In genomic region chr19:12915860-12916259, GRCh38 we compare ENCODE assay signal across 11 cellular contexts. TPM values are rescaled to one million over a fixed set of nuclear protein-coding genes. Genes with fewer than 3 reads are reported as not detected.
DNase-seq lines count a peak whose midpoint lies in the region; ATAC-seq, FAIRE-seq and TF ChIP-seq lines count a peak whose summit lies in the region.
"Not testable (repeated sequence)": the region's sequence is repeated elsewhere in the genome, so short reads cannot be mapped to it uniquely, and the experiment has no call there.
"Had no signal": no experiment of that assay in that cellular context is flagged by ENCODE, and none has a peak within 500 bp of the region (broad histone marks: within the 10 kb centered on the region; RNA-seq: fewer than 3 reads in every experiment).

No MANE protein-coding gene starts in this region.

- not testable (repeated sequence) for H3K9ac ChIP-seq in HepG2 (ENCODE audit: insufficient read depth, low read depth, low read length)

- not testable (repeated sequence) for H3K27me3 ChIP-seq in CD4-positive, alpha-beta T cell (ENCODE audit: control insufficient read depth, insufficient read depth, low read length); HepG2 (ENCODE audit: control insufficient read depth in 1 of 2, insufficient read depth in 2 of 2, low read length in 2 of 2)

- not testable (repeated sequence) for H3K4me3 Mint-ChIP-seq in CD4-positive, alpha-beta T cell; activated CD4-positive, alpha-beta memory T cell treated with anti-CD3 and anti-CD28 coated beads, Interleukin-2, amount 10 ng/mL, durations not matched to agents 7 days and 5 days; activated naive CD8-positive, alpha-beta T cell treated with anti-CD3 and anti-CD28 coated beads for 36 hours
- H3K4me3 Mint-ChIP-seq in T-cell: peak overlapping the region in 1 of 3 donors; percentile 15

- DNase-seq in CD4-positive, alpha-beta T cell; T-cell; activated CD4-positive, alpha-beta memory T cell treated with anti-CD3 and anti-CD28 coated beads, Interleukin-2, amount 10 ng/mL, durations not matched to agents 7 days and 5 days; activated naive CD8-positive, alpha-beta T cell treated with anti-CD3 and anti-CD28 coated beads for 36 hours; HepG2 (ENCODE audit: low spot score): not testable (repeated sequence)

- not testable (repeated sequence) for H2AFZ ChIP-seq in HepG2 (ENCODE audit: low read length)

- not testable (repeated sequence) for H3K4me3 ChIP-seq in HepG2 (replicated peaks in 1 of 3; ENCODE audit: insufficient read depth in 1 of 3, low read depth in 2 of 3, low read length in 3 of 3)

- H3K27ac Mint-ChIP-seq in CD4-positive, alpha-beta T cell: peak overlapping the region; percentile 91
- H3K27ac Mint-ChIP-seq in T-cell: peak overlapping the region; percentile 52 to 65
- H3K27ac Mint-ChIP-seq in activated CD4-positive, alpha-beta memory T cell treated with anti-CD3 and anti-CD28 coated beads, Interleukin-2, amount 10 ng/mL, durations not matched to agents 7 days and 5 days: peak overlapping the region; percentile 24
- H3K27ac Mint-ChIP-seq in activated naive CD8-positive, alpha-beta T cell treated with anti-CD3 and anti-CD28 coated beads for 36 hours: peak overlapping the region; percentile 67

- H3K36me3 Mint-ChIP-seq in CD4-positive, alpha-beta T cell (ENCODE audit: low read depth); T-cell; activated CD4-positive, alpha-beta memory T cell treated with anti-CD3 and anti-CD28 coated beads, Interleukin-2, amount 10 ng/mL, durations not matched to agents 7 days and 5 days (ENCODE audit: low read depth): not testable (repeated sequence)
- peaks cover 10% of the 10 kb centered on the region for H3K36me3 Mint-ChIP-seq in activated naive CD8-positive, alpha-beta T cell treated with anti-CD3 and anti-CD28 coated beads for 36 hours

- not testable (repeated sequence) for H3K27me3 Mint-ChIP-seq in CD4-positive, alpha-beta T cell; T-cell; activated CD4-positive, alpha-beta memory T cell treated with anti-CD3 and anti-CD28 coated beads, Interleukin-2, amount 10 ng/mL, durations not matched to agents 7 days and 5 days; activated naive CD8-positive, alpha-beta T cell treated with anti-CD3 and anti-CD28 coated beads for 36 hours

- CTCF ChIA-PET in CD4-positive, alpha-beta T cell (lab: Charles Lee): interaction anchor here (1.4 kb wide), 1 partner anchor 50 kb away, joined by 3 read pairs; no protein-coding TSS in a partner anchor
- CTCF ChIA-PET in T-cell (lab: Charles Lee): interaction anchor here in 1 of 2 donors (0.5 kb wide), 1 partner anchor 633 kb away, joined by 3 read pairs; no protein-coding TSS in a partner anchor
- CTCF ChIA-PET in activated CD4-positive, alpha-beta memory T cell treated with anti-CD3 and anti-CD28 coated beads, Interleukin-2, amount 10 ng/mL, durations not matched to agents 7 days and 5 days (lab: Charles Lee): interaction anchor here (2.7 kb wide), 1 partner anchor 31 kb away, joined by 16 read pairs; no protein-coding TSS in a partner anchor
- CTCF ChIA-PET in HepG2 (lab: Yijun Ruan, JAX; ENCODE audit: low intra/inter-chr PET ratio, low total read pairs): not testable (repeated sequence)

- H3K4me2 ChIP-seq in HepG2 (ENCODE audit: low read depth, low read length): not testable (repeated sequence)

- not testable (repeated sequence) for BruUV-seq in HepG2 (replicated peaks; lab: Mats Ljungman, UMichigan)

- WGBS in HepG2 (ENCODE audit: low lambda C conversion rate): 94% methylated on average over 4 of the region's 4 CpGs

- H3K36me3 ChIP-seq in HepG2 (replicated peaks in 1 of 2; ENCODE audit: control insufficient read depth in 1 of 2, insufficient read depth in 2 of 2, low read length in 2 of 2): not testable (repeated sequence)

- H3K4me1 Mint-ChIP-seq in CD4-positive, alpha-beta T cell (ENCODE audit: low read depth): peaks cover 34% of the 10 kb centered on the region
- peaks cover 32 to 46% (median 38%) of the 10 kb centered on the region in 3 donors for H3K4me1 Mint-ChIP-seq in T-cell
- H3K4me1 Mint-ChIP-seq in activated CD4-positive, alpha-beta memory T cell treated with anti-CD3 and anti-CD28 coated beads, Interleukin-2, amount 10 ng/mL, durations not matched to agents 7 days and 5 days: peaks cover 45% of the 10 kb centered on the region
- peaks cover 28% of the 10 kb centered on the region for H3K4me1 Mint-ChIP-seq in activated naive CD8-positive, alpha-beta T cell treated with anti-CD3 and anti-CD28 coated beads for 36 hours

- TF ChIP-seq RAD21 in HepG2 (CRISPR knock-in tag; IDR thresholded peaks at IDR 0.05): not testable (repeated sequence)

- FAIRE-seq in HepG2 (lab: Jason Lieb, UNC): not testable (repeated sequence)

- not testable (repeated sequence) for H3K27ac ChIP-seq in CD4-positive, alpha-beta T cell (ENCODE audit: low read depth, low read length); HepG2 (ENCODE audit: extremely low read length, insufficient read depth, low read length)

- TF ChIP-seq EP300 in HepG2 (IDR thresholded peaks at IDR 0.05; ENCODE audit: low read depth in 2 of 2, low read length in 2 of 2); HepG2 (CRISPR knock-in tag; IDR thresholded peaks at IDR 0.05; ENCODE audit: borderline replicate concordance): not testable (repeated sequence)

- in situ Hi-C loops in HepG2 (cut with HindIII; ENCODE audit: extremely low pct_ligation_motif_present, low pct_unique_long_range_greater_than_20kb): not testable (repeated sequence)

- H3K79me2 ChIP-seq in HepG2 (ENCODE audit: insufficient read depth, low read length): not testable (repeated sequence)

- H3K9me3 Mint-ChIP-seq in CD4-positive, alpha-beta T cell; T-cell; activated CD4-positive, alpha-beta memory T cell treated with anti-CD3 and anti-CD28 coated beads, Interleukin-2, amount 10 ng/mL, durations not matched to agents 7 days and 5 days; activated naive CD8-positive, alpha-beta T cell treated with anti-CD3 and anti-CD28 coated beads for 36 hours: not testable (repeated sequence)

- intact Hi-C loops in CD4-positive, alpha-beta T cell (cut with DNase I, micrococcal nuclease); HepG2 (cut with micrococcal nuclease; ENCODE audit: unreplicated experiment): not testable (repeated sequence)

- not testable (repeated sequence) for H4K20me1 ChIP-seq in HepG2 (ENCODE audit: insufficient read depth, low read length)

- not testable (repeated sequence) for ATAC-seq in CD4-positive, alpha-beta T cell (ENCODE audit: poor library complexity); T-cell (replicated peaks in 1 of 4); HepG2

- TF ChIP-seq CTCF in CD4-positive, alpha-beta T cell (IDR thresholded peaks at IDR 0.05); HepG2 (CRISPR knock-in tag; IDR thresholded peaks at IDR 0.05): not testable (repeated sequence)

- not testable (repeated sequence) for TF ChIP-seq POLR2A in HepG2 (IDR thresholded peaks at IDR 0.05; ENCODE audit: insufficient read depth in 1 of 2, low read depth in 2 of 2, low read length in 2 of 2)

- POLR2A ChIA-PET in CD4-positive, alpha-beta T cell (lab: Charles Lee): interaction anchor here (4.0 to 4.8 kb wide), 2 partner anchors 23 to 25 kb away, joined by 24 to 47 read pairs; partner anchors contain the start of genes CALR and GCDH
- POLR2A ChIA-PET in T-cell (lab: Charles Lee) (interaction anchor here in 1 of 2 donors (0.7 kb wide), 1 partner anchor 86 kb away, joined by 6 read pairs; no protein-coding TSS in a partner anchor), HepG2 (lab: Yijun Ruan, JAX) (interaction anchor here (4.2 kb wide), 1 partner anchor 17 kb away, joined by 40 read pairs; the partner anchor contains the start of gene FARSA)
- POLR2A ChIA-PET in activated CD4-positive, alpha-beta memory T cell treated with anti-CD3 and anti-CD28 coated beads, Interleukin-2, amount 10 ng/mL, durations not matched to agents 7 days and 5 days (lab: Charles Lee): interaction anchor here (1.0 to 5.8 kb wide), 3 partner anchors 17 to 30 kb away, joined by 5 to 37 read pairs (median 8); partner anchors contain the start of genes CALR and FARSA

- not testable (repeated sequence) for H3K9me3 ChIP-seq in CD4-positive, alpha-beta T cell (ENCODE audit: control insufficient read depth, low read length); HepG2 (ENCODE audit: low read length)

- H3K4me1 ChIP-seq in HepG2 (ENCODE audit: insufficient read depth, low read length): peaks cover 30% of the 10 kb centered on the region

RNA-seq across cellular contexts. Expression of gene SYCE2, which starts 3.2 kb away (rescaled TPM):
- total RNA-seq in CD4-positive, alpha-beta T cell: 1 to 10 TPM; 2.1 to 3.5 TPM
- total RNA-seq in T-cell (1 to 10 TPM in 2 of 5 donors, not detected in 3; 2.5 to 2.8 TPM), HepG2 (2016; rRNA removed; fragmentation: Illumina TruSeq; extraction: Trizol) (0.09 TPM in 1 of 2 replicates, not detected in the other)
- total RNA-seq in activated CD4-positive, alpha-beta memory T cell treated with anti-CD3 and anti-CD28 coated beads, Interleukin-2, amount 10 ng/mL, durations not matched to agents 7 days and 5 days: 1 to 10 TPM; 3.9 to 4.9 TPM
- 1 to 10 TPM; 1.8 to 2.7 TPM for total RNA-seq in activated naive CD8-positive, alpha-beta T cell treated with anti-CD3 and anti-CD28 coated beads for 36 hours
- not detected in 2 replicates for total RNA-seq in HepG2 (2016; cell fraction: cytosol; rRNA removed; fragmentation: Illumina TruSeq; extraction: Trizol; ENCODE audit: low read depth)
- total RNA-seq in HepG2 (2016; cell fraction: insoluble cytoplasmic fraction; rRNA removed; fragmentation: Illumina TruSeq; extraction: Trizol): 0.19 TPM in 1 of 2 replicates, not detected in the other
- not detected in 2 replicates for total RNA-seq in HepG2 (2016; cell fraction: membrane; rRNA removed; fragmentation: Illumina TruSeq; extraction: Trizol)
- total RNA-seq in HepG2 (2016; cell fraction: nucleus; rRNA removed; fragmentation: Illumina TruSeq; extraction: Trizol): not detected in 2 replicates
- 0.25 and 0.40 TPM in 2 replicates for polyA plus RNA-seq in HepG2 (2011; rRNA removed)
- 0.08 TPM in 1 of 2 replicates, not detected in the other for polyA plus RNA-seq in HepG2 (2011; cell fraction: cytosol; rRNA removed)
- 0.68 and 0.84 TPM in 2 replicates for polyA plus RNA-seq in HepG2 (2011; cell fraction: nucleus; rRNA removed)
- 1.2 and 1.7 TPM in 2 replicates for polyA plus RNA-seq in HepG2 (2012)
- 0.23 TPM in 1 of 2 replicates, not detected in the other for polyA plus RNA-seq in HepG2 (2016; cell fraction: cytosol; fragmentation: Illumina TruSeq; extraction: Trizol; ENCODE audit: low read depth)
- polyA plus RNA-seq in HepG2 (2016; cell fraction: insoluble cytoplasmic fraction; fragmentation: Illumina TruSeq; extraction: Trizol; ENCODE audit: low read depth): 0.32 TPM in 1 of 2 replicates, not detected in the other
- 0.13 and 0.21 TPM in 2 replicates for polyA plus RNA-seq in HepG2 (2016; cell fraction: membrane; fragmentation: Illumina TruSeq; extraction: Trizol; ENCODE audit: low read depth)
- polyA plus RNA-seq in HepG2 (2016; cell fraction: nucleus; fragmentation: Illumina TruSeq; extraction: Trizol; ENCODE audit: insufficient read depth, low read depth): 1.0 and 3.2 TPM in 2 replicates
- polyA minus RNA-seq in HepG2 (2011; rRNA and poly(A)+ RNA removed; ENCODE audit: low replicate concordance): 0.47 TPM in 1 of 2 replicates, not detected in the other
- not detected in 2 replicates for polyA minus RNA-seq in HepG2 (2011; cell fraction: cytosol; rRNA and poly(A)+ RNA removed)
- polyA minus RNA-seq in HepG2 (2011; cell fraction: nucleus; rRNA and poly(A)+ RNA removed): not detected in 2 replicates
- total RNA-seq: HT-29 had no signal
- polyA plus RNA-seq: AG04450; CD4-positive, alpha-beta memory T cell had no signal

RNA-seq across cellular contexts. Expression of gene FARSA, which starts 17.7 kb away (rescaled TPM):
- total RNA-seq in CD4-positive, alpha-beta T cell: 10 to 100 TPM; 17.2 TPM
- 10 to 100 TPM; 28.3 to 86.2 (median 73.4) TPM for total RNA-seq in T-cell
- total RNA-seq in activated CD4-positive, alpha-beta memory T cell treated with anti-CD3 and anti-CD28 coated beads, Interleukin-2, amount 10 ng/mL, durations not matched to agents 7 days and 5 days: 10 to 100 TPM; 72.4 to 74.9 TPM
- 100 to 1,000 TPM; 166 to 167 TPM for total RNA-seq in activated naive CD8-positive, alpha-beta T cell treated with anti-CD3 and anti-CD28 coated beads for 36 hours
- total RNA-seq in HepG2 (2016; rRNA removed; fragmentation: Illumina TruSeq; extraction: Trizol): 68.0 and 72.0 TPM in 2 replicates
- 30.6 and 33.8 TPM in 2 replicates for total RNA-seq in HepG2 (2016; cell fraction: cytosol; rRNA removed; fragmentation: Illumina TruSeq; extraction: Trizol; ENCODE audit: low read depth)
- 61.4 and 77.8 TPM in 2 replicates for total RNA-seq in HepG2 (2016; cell fraction: insoluble cytoplasmic fraction; rRNA removed; fragmentation: Illumina TruSeq; extraction: Trizol)
- 31.3 and 31.6 TPM in 2 replicates for total RNA-seq in HepG2 (2016; cell fraction: membrane; rRNA removed; fragmentation: Illumina TruSeq; extraction: Trizol)
- 38.1 and 43.4 TPM in 2 replicates for total RNA-seq in HepG2 (2016; cell fraction: nucleus; rRNA removed; fragmentation: Illumina TruSeq; extraction: Trizol)
- 25.9 and 37.0 TPM in 2 replicates for polyA plus RNA-seq in HepG2 (2011; rRNA removed)
- polyA plus RNA-seq in HepG2 (2011; cell fraction: cytosol; rRNA removed): 20.2 and 25.7 TPM in 2 replicates
- polyA plus RNA-seq in HepG2 (2011; cell fraction: nucleus; rRNA removed): 86.4 and 92.2 TPM in 2 replicates
- polyA plus RNA-seq in HepG2 (2012): 47.9 and 53.4 TPM in 2 replicates
- polyA plus RNA-seq in HepG2 (2016; cell fraction: cytosol; fragmentation: Illumina TruSeq; extraction: Trizol; ENCODE audit: low read depth): 20.5 and 21.3 TPM in 2 replicates
- polyA plus RNA-seq in HepG2 (2016; cell fraction: insoluble cytoplasmic fraction; fragmentation: Illumina TruSeq; extraction: Trizol; ENCODE audit: low read depth): 76.2 and 85.7 TPM in 2 replicates
- polyA plus RNA-seq in HepG2 (2016; cell fraction: membrane; fragmentation: Illumina TruSeq; extraction: Trizol; ENCODE audit: low read depth): 21.2 and 25.0 TPM in 2 replicates
- polyA plus RNA-seq in HepG2 (2016; cell fraction: nucleus; fragmentation: Illumina TruSeq; extraction: Trizol; ENCODE audit: insufficient read depth, low read depth): 71.9 and 80.2 TPM in 2 replicates
- 36.3 and 65.5 TPM in 2 replicates for polyA minus RNA-seq in HepG2 (2011; rRNA and poly(A)+ RNA removed; ENCODE audit: low replicate concordance)
- polyA minus RNA-seq in HepG2 (2011; cell fraction: cytosol; rRNA and poly(A)+ RNA removed): 17.6 and 18.3 TPM in 2 replicates
- polyA minus RNA-seq in HepG2 (2011; cell fraction: nucleus; rRNA and poly(A)+ RNA removed): 14.5 and 16.0 TPM in 2 replicates

RNA-seq across cellular contexts. Expression of gene CALR, which starts 22.5 kb away (rescaled TPM):
- 100 to 1,000 TPM; 558 to 559 TPM for total RNA-seq in CD4-positive, alpha-beta T cell
- total RNA-seq in T-cell (100 to 1,000 TPM; 429 to 530 (median 501) TPM), HepG2 (2016; rRNA removed; fragmentation: Illumina TruSeq; extraction: Trizol) (420 and 898 TPM in 2 replicates)
- 100 to 1,000 TPM; 640 to 660 TPM for total RNA-seq in activated CD4-positive, alpha-beta memory T cell treated with anti-CD3 and anti-CD28 coated beads, Interleukin-2, amount 10 ng/mL, durations not matched to agents 7 days and 5 days
- 100 to 1,000 TPM; 673 to 688 TPM for total RNA-seq in activated naive CD8-positive, alpha-beta T cell treated with anti-CD3 and anti-CD28 coated beads for 36 hours
- total RNA-seq in HepG2 (2016; cell fraction: cytosol; rRNA removed; fragmentation: Illumina TruSeq; extraction: Trizol; ENCODE audit: low read depth): 227 and 266 TPM in 2 replicates
- 389 and 943 TPM in 2 replicates for total RNA-seq in HepG2 (2016; cell fraction: insoluble cytoplasmic fraction; rRNA removed; fragmentation: Illumina TruSeq; extraction: Trizol)
- 340 and 383 TPM in 2 replicates for total RNA-seq in HepG2 (2016; cell fraction: membrane; rRNA removed; fragmentation: Illumina TruSeq; extraction: Trizol)
- total RNA-seq in HepG2 (2016; cell fraction: nucleus; rRNA removed; fragmentation: Illumina TruSeq; extraction: Trizol): 693 and 829 TPM in 2 replicates
- 842 and 934 TPM in 2 replicates for polyA plus RNA-seq in HepG2 (2011; rRNA removed)
- polyA plus RNA-seq in HepG2 (2011; cell fraction: cytosol; rRNA removed): 752 and 842 TPM in 2 replicates
- 381 and 448 TPM in 2 replicates for polyA plus RNA-seq in HepG2 (2011; cell fraction: nucleus; rRNA removed)
- 606 and 725 TPM in 2 replicates for polyA plus RNA-seq in HepG2 (2012)
- 313 and 359 TPM in 2 replicates for polyA plus RNA-seq in HepG2 (2016; cell fraction: cytosol; fragmentation: Illumina TruSeq; extraction: Trizol; ENCODE audit: low read depth)
- 478 and 547 TPM in 2 replicates for polyA plus RNA-seq in HepG2 (2016; cell fraction: insoluble cytoplasmic fraction; fragmentation: Illumina TruSeq; extraction: Trizol; ENCODE audit: low read depth)
- polyA plus RNA-seq in HepG2 (2016; cell fraction: membrane; fragmentation: Illumina TruSeq; extraction: Trizol; ENCODE audit: low read depth): 345 and 409 TPM in 2 replicates
- 1,564 and 1,658 TPM in 2 replicates for polyA plus RNA-seq in HepG2 (2016; cell fraction: nucleus; fragmentation: Illumina TruSeq; extraction: Trizol; ENCODE audit: insufficient read depth, low read depth)
- polyA minus RNA-seq in HepG2 (2011; rRNA and poly(A)+ RNA removed; ENCODE audit: low replicate concordance): 932 and 1,241 TPM in 2 replicates
- polyA minus RNA-seq in HepG2 (2011; cell fraction: cytosol; rRNA and poly(A)+ RNA removed): 408 and 482 TPM in 2 replicates
- 228 and 256 TPM in 2 replicates for polyA minus RNA-seq in HepG2 (2011; cell fraction: nucleus; rRNA and poly(A)+ RNA removed)

RNA-seq across cellular contexts. Expression of gene GCDH, which starts 24.9 kb away (rescaled TPM):
- 10 to 100 TPM; 39.2 to 42.1 TPM for total RNA-seq in CD4-positive, alpha-beta T cell
- total RNA-seq in T-cell: 10 to 100 TPM; 39.8 to 68.7 (median 60.0) TPM
- total RNA-seq in activated CD4-positive, alpha-beta memory T cell treated with anti-CD3 and anti-CD28 coated beads, Interleukin-2, amount 10 ng/mL, durations not matched to agents 7 days and 5 days: 10 to 100 TPM; 23.3 to 25.1 TPM
- total RNA-seq in activated naive CD8-positive, alpha-beta T cell treated with anti-CD3 and anti-CD28 coated beads for 36 hours: 10 to 100 TPM; 41.2 to 42.5 TPM
- 35.0 and 38.0 TPM in 2 replicates for total RNA-seq in HepG2 (2016; rRNA removed; fragmentation: Illumina TruSeq; extraction: Trizol)
- 6.4 and 7.1 TPM in 2 replicates for total RNA-seq in HepG2 (2016; cell fraction: cytosol; rRNA removed; fragmentation: Illumina TruSeq; extraction: Trizol; ENCODE audit: low read depth)
- 32.3 and 35.4 TPM in 2 replicates for total RNA-seq in HepG2 (2016; cell fraction: insoluble cytoplasmic fraction; rRNA removed; fragmentation: Illumina TruSeq; extraction: Trizol)
- total RNA-seq in HepG2 (2016; cell fraction: membrane; rRNA removed; fragmentation: Illumina TruSeq; extraction: Trizol): 8.5 and 8.8 TPM in 2 replicates
- 27.9 and 29.6 TPM in 2 replicates for total RNA-seq in HepG2 (2016; cell fraction: nucleus; rRNA removed; fragmentation: Illumina TruSeq; extraction: Trizol)
- polyA plus RNA-seq in HepG2 (2011; rRNA removed): 15.1 and 16.4 TPM in 2 replicates
- polyA plus RNA-seq in HepG2 (2011; cell fraction: cytosol; rRNA removed): 20.4 and 29.2 TPM in 2 replicates
- polyA plus RNA-seq in HepG2 (2011; cell fraction: nucleus; rRNA removed): 66.4 and 76.8 TPM in 2 replicates
- 12.5 and 15.0 TPM in 2 replicates for polyA plus RNA-seq in HepG2 (2012)
- 4.3 and 4.6 TPM in 2 replicates for polyA plus RNA-seq in HepG2 (2016; cell fraction: cytosol; fragmentation: Illumina TruSeq; extraction: Trizol; ENCODE audit: low read depth)
- polyA plus RNA-seq in HepG2 (2016; cell fraction: insoluble cytoplasmic fraction; fragmentation: Illumina TruSeq; extraction: Trizol; ENCODE audit: low read depth): 30.7 and 35.1 TPM in 2 replicates
- polyA plus RNA-seq in HepG2 (2016; cell fraction: membrane; fragmentation: Illumina TruSeq; extraction: Trizol; ENCODE audit: low read depth): 6.1 and 7.3 TPM in 2 replicates
- polyA plus RNA-seq in HepG2 (2016; cell fraction: nucleus; fragmentation: Illumina TruSeq; extraction: Trizol; ENCODE audit: insufficient read depth, low read depth): 59.5 and 61.0 TPM in 2 replicates
- polyA minus RNA-seq in HepG2 (2011; rRNA and poly(A)+ RNA removed; ENCODE audit: low replicate concordance): 19.4 and 29.1 TPM in 2 replicates
- 9.4 TPM in 2 replicates for polyA minus RNA-seq in HepG2 (2011; cell fraction: cytosol; rRNA and poly(A)+ RNA removed)
- 18.4 and 21.8 TPM in 2 replicates for polyA minus RNA-seq in HepG2 (2011; cell fraction: nucleus; rRNA and poly(A)+ RNA removed)

RNA-seq across cellular contexts. Expression of gene KLF1, which starts 28.9 kb away (rescaled TPM):
- total RNA-seq in CD4-positive, alpha-beta T cell: not detected
- under 1 TPM in 3 of 5 donors, not detected in 2; 0.36 to 0.67 (median 0.38) TPM for total RNA-seq in T-cell
- under 1 TPM; 0.13 to 0.20 TPM for total RNA-seq in activated CD4-positive, alpha-beta memory T cell treated with anti-CD3 and anti-CD28 coated beads, Interleukin-2, amount 10 ng/mL, durations not matched to agents 7 days and 5 days
- total RNA-seq in activated naive CD8-positive, alpha-beta T cell treated with anti-CD3 and anti-CD28 coated beads for 36 hours: under 1 TPM; 0.34 to 0.39 TPM
- not detected in 2 replicates for total RNA-seq in HepG2 (2016; rRNA removed; fragmentation: Illumina TruSeq; extraction: Trizol)
- total RNA-seq in HepG2 (2016; cell fraction: cytosol; rRNA removed; fragmentation: Illumina TruSeq; extraction: Trizol; ENCODE audit: low read depth): not detected in 2 replicates
- total RNA-seq in HepG2 (2016; cell fraction: insoluble cytoplasmic fraction; rRNA removed; fragmentation: Illumina TruSeq; extraction: Trizol): 0.06 TPM in 1 of 2 replicates, not detected in the other
- total RNA-seq in HepG2 (2016; cell fraction: membrane; rRNA removed; fragmentation: Illumina TruSeq; extraction: Trizol): 0.10 TPM in 1 of 2 replicates, not detected in the other
- total RNA-seq in HepG2 (2016; cell fraction: nucleus; rRNA removed; fragmentation: Illumina TruSeq; extraction: Trizol): not detected in 2 replicates
- not detected in 2 replicates for polyA plus RNA-seq in HepG2 (2011; rRNA removed)
- polyA plus RNA-seq in HepG2 (2011; cell fraction: cytosol; rRNA removed): 0.05 TPM in 1 of 2 replicates, not detected in the other
- not detected in 2 replicates for polyA plus RNA-seq in HepG2 (2011; cell fraction: nucleus; rRNA removed)
- not detected in 2 replicates for polyA plus RNA-seq in HepG2 (2012)
- not detected in 2 replicates for polyA plus RNA-seq in HepG2 (2016; cell fraction: cytosol; fragmentation: Illumina TruSeq; extraction: Trizol; ENCODE audit: low read depth)
- polyA plus RNA-seq in HepG2 (2016; cell fraction: insoluble cytoplasmic fraction; fragmentation: Illumina TruSeq; extraction: Trizol; ENCODE audit: low read depth): not detected in 2 replicates
- not detected in 2 replicates for polyA plus RNA-seq in HepG2 (2016; cell fraction: membrane; fragmentation: Illumina TruSeq; extraction: Trizol; ENCODE audit: low read depth)
- not detected in 2 replicates for polyA plus RNA-seq in HepG2 (2016; cell fraction: nucleus; fragmentation: Illumina TruSeq; extraction: Trizol; ENCODE audit: insufficient read depth, low read depth)
- polyA minus RNA-seq in HepG2 (2011; rRNA and poly(A)+ RNA removed; ENCODE audit: low replicate concordance): 0.12 TPM in 1 of 2 replicates, not detected in the other
- not detected in 2 replicates for polyA minus RNA-seq in HepG2 (2011; cell fraction: cytosol; rRNA and poly(A)+ RNA removed)
- polyA minus RNA-seq in HepG2 (2011; cell fraction: nucleus; rRNA and poly(A)+ RNA removed): not detected in 2 replicates
- total RNA-seq: A172; CD4-positive, alpha-beta memory T cell; Daoy; G401; HT-29 had no signal
- polyA plus RNA-seq: AG04450; CD4-positive, alpha-beta memory T cell had no signal

Comparison
In these comparisons a context has a peak if more than half of its experiments do, and no peak if none do; other contexts are left out.
1. H3K27ac Mint-ChIP-seq: peak in every context shown above with its lines; median percentile 91 in CD4-positive, alpha-beta T cell; 67 in activated naive CD8-positive, alpha-beta T cell treated with anti-CD3 and anti-CD28 coated beads for 36 hours; 58 in T-cell; 24 in activated CD4-positive, alpha-beta memory T cell treated with anti-CD3 and anti-CD28 coated beads, Interleukin-2, amount 10 ng/mL, durations not matched to agents 7 days and 5 days.